Comparison of ENCODE assay signal across 8 cellular contexts in the genomic region with DNA sequence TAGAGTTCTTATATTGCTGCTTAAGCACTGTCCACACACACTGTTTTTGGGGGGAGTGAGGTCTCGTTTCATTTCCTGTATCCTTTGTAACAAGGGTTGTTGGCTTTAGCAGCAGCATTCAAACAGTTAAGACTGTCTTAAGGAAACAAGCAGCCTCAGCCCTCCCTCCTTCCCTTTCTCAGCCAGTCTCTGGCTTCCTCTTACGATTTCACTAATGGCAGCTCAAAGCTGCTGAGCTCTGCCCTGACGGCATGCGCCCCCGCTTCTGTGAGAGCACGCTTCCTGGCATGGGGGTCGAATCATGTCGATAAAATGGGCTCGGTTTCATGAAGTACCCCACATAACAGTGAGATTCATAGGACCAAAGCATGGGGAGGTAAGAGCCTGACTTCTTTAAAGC.
DNase-seq lines count a peak whose midpoint lies in the region; ATAC-seq and TF ChIP-seq lines count a peak whose summit lies in the region.

No MANE protein-coding gene starts in this region.

- H3K4me3 Mint-ChIP-seq in mesothelial cell of epicardium: peak overlapping the region; percentile 74
- peak overlapping the region; percentile 89 to 97 for H3K4me3 Mint-ChIP-seq in stimulated activated naive CD8-positive, alpha-beta T cell treated with anti-CD3 and anti-CD28 coated beads, Interleukin-15, amount 100 ng/mL, for 72 hours

- peak overlapping the region; percentile 94 for H3K27ac Mint-ChIP-seq in mesothelial cell of epicardium
- H3K27ac Mint-ChIP-seq in stimulated activated naive CD8-positive, alpha-beta T cell treated with anti-CD3 and anti-CD28 coated beads, Interleukin-15, amount 100 ng/mL, for 72 hours: peak overlapping the region; percentile 99

- no peaks in the 10 kb centered on the region for H3K27me3 Mint-ChIP-seq in mesothelial cell of epicardium (ENCODE audit: low read depth)
- no peaks in the 10 kb centered on the region for H3K27me3 Mint-ChIP-seq in stimulated activated naive CD8-positive, alpha-beta T cell treated with anti-CD3 and anti-CD28 coated beads, Interleukin-15, amount 100 ng/mL, for 72 hours

- peaks cover 13% of the 10 kb centered on the region for H3K4me1 Mint-ChIP-seq in mesothelial cell of epicardium
- H3K4me1 Mint-ChIP-seq in stimulated activated naive CD8-positive, alpha-beta T cell treated with anti-CD3 and anti-CD28 coated beads, Interleukin-15, amount 100 ng/mL, for 72 hours: peaks cover 74% of the 10 kb centered on the region

- peak overlapping the region; percentile 55 to 70 for H3K9ac ChIP-seq in duodenal mucosa (ENCODE audit: low read depth in 1 of 2, low read length in 2 of 2)

- peaks cover 45 to 46% of the 10 kb centered on the region in 2 donors for H3K36me3 ChIP-seq in duodenal mucosa (ENCODE audit: control insufficient read depth in 1 of 2, insufficient read depth in 2 of 2, low read length in 2 of 2)

- H3K27me3 ChIP-seq in duodenal mucosa (ENCODE audit: control insufficient read depth in 1 of 2, insufficient read depth in 2 of 2, low read length in 2 of 2): no peaks in the 10 kb centered on the region

- no peaks in the 10 kb centered on the region for H3K9me3 Mint-ChIP-seq in mesothelial cell of epicardium
- H3K9me3 Mint-ChIP-seq in stimulated activated naive CD8-positive, alpha-beta T cell treated with anti-CD3 and anti-CD28 coated beads, Interleukin-15, amount 100 ng/mL, for 72 hours: no peaks in the 10 kb centered on the region

- H3K4me1 ChIP-seq in duodenal mucosa (ENCODE audit: control insufficient read depth in 1 of 2, insufficient read depth in 2 of 2, low read length in 2 of 2): peaks cover 16 to 17% of the 10 kb centered on the region in 2 donors

- H3K4me3 ChIP-seq in duodenal mucosa (ENCODE audit: low read depth in 1 of 2, low read length in 2 of 2): peak overlapping the region; percentile 66 to 70

- peak; percentile 45 for DNase-seq in activated CD4-positive, alpha-beta T cell treated with anti-CD3 and anti-CD28 coated beads for 1 hour
- DNase-seq in mesothelial cell of epicardium (ENCODE audit: low spot score in 2 of 2, unreplicated experiment in 2 of 2) (no peak), NCI-H446 treated with DMSO at 0.1 percent for 48 hours (lab: John Stamatoyannopoulos, UW) (no peak), NCI-H2196 treated with DMSO at 0.1 percent for 48 hours (lab: John Stamatoyannopoulos, UW; ENCODE audit: unreplicated experiment) (no peak)
- DNase-seq in stimulated activated naive CD8-positive, alpha-beta T cell treated with anti-CD3 and anti-CD28 coated beads, Interleukin-15, amount 100 ng/mL, for 72 hours: peak; percentile 57 to 67

- peaks cover 26% of the 10 kb centered on the region for H3K36me3 Mint-ChIP-seq in mesothelial cell of epicardium

- H3K9me3 ChIP-seq in duodenal mucosa (ENCODE audit: control insufficient read depth in 1 of 2, low read length in 2 of 2): no peaks in the 10 kb centered on the region

- peak overlapping the region; percentile 43 for H3K27ac ChIP-seq in duodenal mucosa (ENCODE audit: low read depth, low read length)

- no peak for TF ChIP-seq CTCF in mesothelial cell of epicardium (IDR thresholded peaks at IDR 0.05; ENCODE audit: unreplicated experiment)

- ATAC-seq in GM18870 (IDR thresholded peaks at IDR 0.05; ENCODE audit: unreplicated experiment): peak; percentile 28
- ATAC-seq in HG03175 (IDR thresholded peaks at IDR 0.05; ENCODE audit: unreplicated experiment): peak; percentile 36
- peak; percentile 67 for ATAC-seq in stimulated activated naive CD8-positive, alpha-beta T cell treated with anti-CD3 and anti-CD28 coated beads, Interleukin-15, amount 100 ng/mL, for 72 hours

Comparison
In these comparisons a context has a peak if more than half of its experiments do, and no peak if none do; other contexts are left out.
1. DNase-seq: peak in activated CD4-positive, alpha-beta T cell treated with anti-CD3 and anti-CD28 coated beads for 1 hour (single experiment) and stimulated activated naive CD8-positive, alpha-beta T cell treated with anti-CD3 and anti-CD28 coated beads, Interleukin-15, amount 100 ng/mL, for 72 hours (2 of 2); none in mesothelial cell of epicardium (0 of 2), NCI-H446 treated with DMSO at 0.1 percent for 48 hours (single experiment) and NCI-H2196 treated with DMSO at 0.1 percent for 48 hours (single experiment).
2. Peak in every context shown above with its lines, with median percentiles within 50 percentile points of each other: ATAC-seq.